Comparison of ENCODE assay signal across 19 cellular contexts in the genomic region with DNA sequence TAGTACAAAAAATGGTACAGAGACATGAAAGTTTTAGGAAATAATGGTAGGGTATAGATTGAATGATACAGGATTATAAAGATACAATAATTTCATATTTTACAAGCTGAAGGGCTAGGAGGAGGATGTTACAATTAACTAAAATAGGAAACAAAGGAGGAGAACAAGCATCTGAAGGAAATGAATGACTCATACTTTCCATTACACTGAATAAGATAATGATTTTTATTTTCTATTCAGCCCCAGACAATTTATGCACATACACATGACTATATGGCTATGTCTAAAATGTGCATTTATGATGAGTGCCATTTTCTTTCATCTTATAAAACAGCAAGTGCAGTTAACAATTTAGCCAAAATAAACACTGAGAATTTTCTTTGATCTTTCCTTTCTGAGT.
DNase-seq lines count a peak whose midpoint lies in the region; ATAC-seq and TF ChIP-seq lines count a peak whose summit lies in the region.
"Had no signal": no experiment of that assay in that cellular context is flagged by ENCODE, and none has a peak within 500 bp of the region (broad histone marks: within the 10 kb centered on the region; RNA-seq: fewer than 3 reads in every experiment).

No MANE protein-coding gene starts in this region.

- H3K27ac ChIP-seq in PC-3 (ENCODE audit: low read length) = no peak overlapping the region
- H3K27ac ChIP-seq: brain microvascular endothelial cell, epithelial cell of prostate, tibial artery had no signal

- no peaks in the 10 kb centered on the region for H3K27me3 ChIP-seq in PC-3 (ENCODE audit: low read length)
- H3K27me3 ChIP-seq: brain microvascular endothelial cell, tibial artery had no signal

- no peak overlapping the region for H2AFZ ChIP-seq in PC-3 (ENCODE audit: low read length)

- H3K9me3 ChIP-seq in PC-3 (ENCODE audit: low read length) = no peaks in the 10 kb centered on the region
- H3K9me3 ChIP-seq: tibial artery had no signal

- H3K4me2 ChIP-seq in PC-3 (ENCODE audit: low read length) = no peak overlapping the region

- in situ Hi-C loops in KBM-7 (cut with MboI; ENCODE audit: low pct_unique_long_range_greater_than_20kb, low sequenced_read_pairs) = no loop called here

- CTCF ChIA-PET in PC-3 (lab: Charles Lee) = no interaction called here

- ATAC-seq in left colon (no peak), PC-3 (no peak)
- ATAC-seq: stimulated activated naive B cell treated with anti-CD40 and anti-IgM and Interleukin-4, amounts not matched to agents 10 μg/mL and 1 μg/mL and 100 μg/mL, for 72 hours had no signal

- H3K4me3 ChIP-seq in PC-3 (ENCODE audit: low read length) = no peak overlapping the region
- H3K4me3 ChIP-seq: tibial artery had no signal

- DNase-seq in KBM-7 = peak; percentile 46
- DNase-seq in OCI-M2 (lab: John Stamatoyannopoulos, UW; ENCODE audit: unreplicated experiment) = peak; percentile 10
- peak; percentile 51 for DNase-seq in dedifferentiated amniotic fluid mesenchymal stem cell (ENCODE audit: extremely low spot score)
- peak; percentile 11 for DNase-seq in myocyte (ENCODE audit: low read depth)
- no peak for DNase-seq in left colon
- DNase-seq in PC-3 = no peak
- DNase-seq in NCI-H187 (lab: John Stamatoyannopoulos, UW) = no peak
- DNase-seq: activated CD4-positive, alpha-beta T cell treated with anti-CD3 and anti-CD28 coated beads, Interleukin-2, amount 10 ng/mL, durations not matched to agents 24 days and 14 days; brain microvascular endothelial cell; DMS79 treated with DMSO at 0.1 percent for 48 hours; H9; NCI-H1436 treated with DMSO at 0.1 percent for 48 hours; NCI-H526 treated with DMSO at 0.1 percent for 48 hours; nephron progenitor cell; posterior cingulate gyrus; SHP77; stimulated activated naive B cell treated with anti-CD40 and anti-IgM and Interleukin-4, amounts not matched to agents 10 μg/mL and 1 μg/mL and 100 μg/mL, for 72 hours; tibial artery had no signal

- no peak for TF ChIP-seq CTCF in PC-3 (conservative IDR thresholded peaks at IDR 0.05; ENCODE audit: low read depth, low read length)

- POLR2A ChIA-PET in PC-3 (lab: Charles Lee; ENCODE audit: unreplicated experiment) = no interaction called here

- BruUV-seq in PC-3 (replicated peaks; lab: Mats Ljungman, UMichigan) = no TSS peak

- H3K36me3 ChIP-seq in PC-3 (ENCODE audit: low read depth, low read length) = no peaks in the 10 kb centered on the region
- H3K36me3 ChIP-seq: brain microvascular endothelial cell, tibial artery had no signal

- no peaks in the 10 kb centered on the region for H3K9me2 ChIP-seq in PC-3 (replicated peaks; ENCODE audit: low read length)

- H4K20me1 ChIP-seq in PC-3 (ENCODE audit: low read length) = no peaks in the 10 kb centered on the region

- H3F3A ChIP-seq in PC-3 (ENCODE audit: low read length, unreplicated experiment) = no peaks in the 10 kb centered on the region

- intact Hi-C loops in left colon (cut with DNase I, micrococcal nuclease) = no loop called here
- intact Hi-C loops in PC-3 (cut with micrococcal nuclease) = no loop called here

- H3K79me2 ChIP-seq in PC-3 (ENCODE audit: low read length) = no peaks in the 10 kb centered on the region

- no peaks in the 10 kb centered on the region for H3K4me1 ChIP-seq in PC-3 (ENCODE audit: insufficient read depth, low read length)
- H3K4me1 ChIP-seq: tibial artery had no signal

- H3K9ac ChIP-seq in PC-3 (ENCODE audit: low read length) = no peak overlapping the region

Comparison
In these comparisons a context has a peak if more than half of its experiments do, and no peak if none do; other contexts are left out.
1. DNase-seq: peak in KBM-7 (single experiment), OCI-M2 (single experiment), dedifferentiated amniotic fluid mesenchymal stem cell (single experiment) and myocyte (single experiment); none in left colon (0 of 2), PC-3 (single experiment) and NCI-H187 (0 of 2).